20 cellular contexts compared by ENCODE assay signal in the genomic region with DNA sequence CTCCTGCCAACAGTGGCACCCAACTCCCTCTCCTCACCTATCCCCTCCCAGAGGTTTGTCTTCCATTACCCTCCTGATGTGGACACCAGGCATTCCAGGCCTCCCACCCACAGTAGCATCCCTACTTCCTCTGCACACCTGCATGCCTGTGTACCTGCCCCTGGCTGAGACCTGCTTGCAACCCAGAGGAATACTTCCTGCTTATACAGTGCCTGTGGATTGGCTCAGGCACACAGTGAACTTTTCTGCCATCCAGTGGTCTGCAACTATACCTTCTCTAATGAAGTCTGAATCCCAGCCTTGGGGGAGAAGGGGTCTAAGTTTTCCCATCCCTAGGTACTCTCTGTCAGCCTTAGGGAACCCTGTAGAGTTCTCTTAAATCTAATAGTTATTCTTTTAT.
DNase-seq lines count a peak whose midpoint lies in the region; TF ChIP-seq lines count a peak whose summit lies in the region.
"Had no signal": no experiment of that assay in that cellular context is flagged by ENCODE, and none has a peak within 500 bp of the region (broad histone marks: within the 10 kb centered on the region; RNA-seq: fewer than 3 reads in every experiment).

No MANE protein-coding gene starts in this region.

- H3K27ac ChIP-seq in caudate nucleus (ENCODE audit: low read depth, low read length): no peak overlapping the region
- H3K27ac ChIP-seq: 22Rv1, HL-60, upper lobe of left lung had no signal

- H3K9ac ChIP-seq in NT2/D1 (ENCODE audit: insufficient read length, low read depth): no peak overlapping the region

- peak; percentile 46 for TF ChIP-seq CTCF in epithelial cell of proximal tubule (conservative IDR thresholded peaks at IDR 0.05; ENCODE audit: low read depth, low read length)

- no peak overlapping the region for H3K4me3 ChIP-seq in NT2/D1 (ENCODE audit: insufficient read length, low read depth)
- H3K4me3 ChIP-seq in epithelial cell of proximal tubule (ENCODE audit: low read depth, low read length): no peak overlapping the region
- H3K4me3 ChIP-seq: upper lobe of left lung had no signal

- H3K4me1 ChIP-seq in NT2/D1 (ENCODE audit: insufficient read depth, insufficient read length): no peaks in the 10 kb centered on the region
- H3K4me1 ChIP-seq: upper lobe of left lung had no signal

- H3K36me3 ChIP-seq in NT2/D1 (ENCODE audit: insufficient read depth, insufficient read length, low read length): no peaks in the 10 kb centered on the region
- H3K36me3 ChIP-seq: upper lobe of left lung had no signal

- H3K27me3 ChIP-seq in NT2/D1 (ENCODE audit: insufficient read depth, insufficient read length): no peaks in the 10 kb centered on the region
- H3K27me3 ChIP-seq: upper lobe of left lung had no signal

- H3K9me3 ChIP-seq in NT2/D1 (ENCODE audit: insufficient read depth, low read length): no peaks in the 10 kb centered on the region
- H3K9me3 ChIP-seq: upper lobe of left lung had no signal

- peak; percentile 9 for DNase-seq in DMS53 (lab: John Stamatoyannopoulos, UW)
- DNase-seq in DMS53 treated with DMSO at 0.1 percent for 48 hours (lab: John Stamatoyannopoulos, UW; ENCODE audit: unreplicated experiment): no peak
- DNase-seq in NT2/D1 (ENCODE audit: low read depth, low spot score): peak; percentile 3
- no peak for DNase-seq in epithelial cell of proximal tubule (ENCODE audit: low read depth)
- peak; percentile 16 for DNase-seq in renal cortical epithelial cell (ENCODE audit: low read depth)
- no peak for DNase-seq in SKM-1 treated with dmso at 0.1 percent for 144 hours (lab: John Stamatoyannopoulos, UW; ENCODE audit: unreplicated experiment)
- no peak for DNase-seq in caudate nucleus (lab: John Stamatoyannopoulos, UW)
- DNase-seq in stimulated activated CD4-positive, alpha-beta T cell treated with anti-CD3 and anti-CD28 coated beads, Interleukin-4, amount 100 ng/mL, for 4 hours: no peak
- DNase-seq: activated effector memory CD4-positive, alpha-beta T cell treated with anti-CD3 and anti-CD28 coated beads, Interleukin-2, amount 50 U/mL, for 16 hours; amygdala; DND-41; foreskin melanocyte; naive thymus-derived CD8-positive, alpha-beta T cell; NCI-H1417; NCI-H446 treated with DMSO at 0.1 percent for 48 hours; stimulated activated CD4-positive, alpha-beta T cell treated with anti-CD3 and anti-CD28 coated beads, Interleukin-12 subunit alpha, Interleukin-12 subunit beta, amount 100 ng/mL, for 4 hours; stimulated activated naive CD8-positive, alpha-beta T cell treated with anti-CD3 and anti-CD28 coated beads, Interleukin-15, Interleukin-2, amounts not matched to agents 100 U/mL and 50 U/mL, for 24 hours had no signal

Comparison
In these comparisons a context has a peak if more than half of its experiments do, and no peak if none do; other contexts are left out.
1. DNase-seq: peak in DMS53 (single experiment), NT2/D1 (single experiment) and renal cortical epithelial cell (single experiment); none in DMS53 treated with DMSO at 0.1 percent for 48 hours (single experiment), epithelial cell of proximal tubule (single experiment), SKM-1 treated with dmso at 0.1 percent for 144 hours (single experiment), caudate nucleus (0 of 61) and stimulated activated CD4-positive, alpha-beta T cell treated with anti-CD3 and anti-CD28 coated beads, Interleukin-4, amount 100 ng/mL, for 4 hours (0 of 2).